In the genomic region with DNA sequence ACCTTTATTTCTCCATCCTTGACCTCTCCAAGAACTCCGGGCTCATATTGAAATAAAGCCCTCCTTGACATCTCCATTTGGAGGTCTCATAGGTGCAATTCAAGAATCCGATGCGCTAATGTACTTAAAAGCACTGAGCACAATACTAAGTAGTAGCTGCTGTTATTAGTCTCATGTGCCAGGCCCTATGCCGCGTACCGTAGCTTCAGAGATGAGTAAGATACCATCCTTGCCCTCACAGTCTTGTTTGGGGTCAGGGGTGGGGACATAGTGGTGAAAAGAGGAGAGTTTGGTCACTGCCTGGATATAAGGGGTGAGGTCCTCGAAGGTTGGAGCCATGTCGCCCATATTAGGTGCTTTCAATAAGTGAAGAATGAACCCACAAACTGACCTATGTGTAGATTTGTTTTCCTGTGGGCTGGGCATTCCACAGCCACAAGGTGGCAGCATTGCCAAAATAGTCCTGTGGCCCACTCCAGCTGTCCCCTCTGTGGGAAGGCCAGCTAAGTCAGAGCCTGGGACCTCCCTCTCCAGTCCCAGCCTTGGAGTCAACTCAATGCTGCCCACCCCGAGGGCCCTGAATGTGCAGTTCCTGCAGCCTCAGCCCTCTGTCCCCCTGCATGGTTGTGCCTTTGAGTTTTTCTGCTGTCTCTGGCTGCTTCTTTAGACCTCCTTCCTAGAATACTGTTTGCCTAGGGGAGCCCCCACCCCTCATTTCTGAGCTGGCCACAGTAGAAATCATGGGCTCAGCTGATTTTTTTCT, we compare ENCODE assay signal across 9 cellular contexts. TPM values are rescaled to one million over a fixed set of nuclear protein-coding genes. Genes with fewer than 3 reads are reported as not detected.
DNase-seq lines count a peak whose midpoint lies in the region; ATAC-seq and TF ChIP-seq lines count a peak whose summit lies in the region.
"Had no signal": no experiment of that assay in that cellular context is flagged by ENCODE, and none has a peak within 500 bp of the region (broad histone marks: within the 10 kb centered on the region; RNA-seq: fewer than 3 reads in every experiment).

No MANE protein-coding gene starts in this region.

- no peak overlapping the region for H3K27ac ChIP-seq in right lobe of liver
- H3K27ac ChIP-seq: BLaER1 treated with 17β-estradiol and CSF1 and Interleukin-3, amounts not matched to agents 10 nM and 100 nM had no signal

- peaks cover 37% of the 10 kb centered on the region for H3K36me3 Mint-ChIP-seq in activated CD4-positive, alpha-beta T cell treated with anti-CD3 and anti-CD28 coated beads, Interleukin-2, amount 10 ng/mL, durations not matched to agents 24 days and 14 days (ENCODE audit: low read depth)

- no peaks in the 10 kb centered on the region for H3K36me3 ChIP-seq in right lobe of liver

- H3K27me3 ChIP-seq in right lobe of liver, result no peaks in the 10 kb centered on the region
- H3K27me3 ChIP-seq: BLaER1 treated with 17β-estradiol and CSF1 and Interleukin-3, amounts not matched to agents 10 nM and 100 nM had no signal

- no peaks in the 10 kb centered on the region for H3K27me3 Mint-ChIP-seq in activated CD4-positive, alpha-beta T cell treated with anti-CD3 and anti-CD28 coated beads, Interleukin-2, amount 10 ng/mL, durations not matched to agents 24 days and 14 days

- intact Hi-C loops in activated CD4-positive, alpha-beta T cell treated with anti-CD3 and anti-CD28 coated beads, Interleukin-2, amount 10 ng/mL, durations not matched to agents 24 days and 14 days (cut with micrococcal nuclease), result loop anchor here (2.0 to 10.0 kb wide), 2 partner anchors 170 to 664 kb away; no protein-coding TSS in a partner anchor
- intact Hi-C loops in right lobe of liver (cut with DNase I), result loop anchor here (5.0 to 10.0 kb wide), 2 partner anchors 164 to 167 kb away; no protein-coding TSS in a partner anchor

- no peak overlapping the region for H3K4me3 ChIP-seq in right lobe of liver
- H3K4me3 ChIP-seq: BLaER1 treated with 17β-estradiol and CSF1 and Interleukin-3, amounts not matched to agents 10 nM and 100 nM had no signal

- no peak overlapping the region for H3K4me3 Mint-ChIP-seq in activated CD4-positive, alpha-beta T cell treated with anti-CD3 and anti-CD28 coated beads, Interleukin-2, amount 10 ng/mL, durations not matched to agents 24 days and 14 days

- TF ChIP-seq CTCF in right lobe of liver (IDR thresholded peaks at IDR 0.05), result peak; percentile 86 to 94 (median 90)

- DNase-seq in NCI-H146 (lab: John Stamatoyannopoulos, UW) (peak; percentile 60), NCI-H146 treated with DMSO at 0.1 percent for 48 hours (lab: John Stamatoyannopoulos, UW; ENCODE audit: unreplicated experiment) (no peak), NCI-H446 treated with DMSO at 0.1 percent for 48 hours (lab: John Stamatoyannopoulos, UW) (peak; percentile 11), dermis microvascular lymphatic vessel endothelial cell (ENCODE audit: low read depth in 2 of 2) (peak; percentile 58 to 79), right lobe of liver (peak; percentile 69 to 76 (median 73))
- peak; percentile 89 for DNase-seq in activated CD4-positive, alpha-beta T cell treated with anti-CD3 and anti-CD28 coated beads, Interleukin-2, amount 10 ng/mL, durations not matched to agents 24 days and 14 days
- peak; percentile 77 for DNase-seq in stimulated activated CD8-positive, alpha-beta memory T cell treated with anti-CD3 and anti-CD28 coated beads, Interleukin-4, amount 100 ng/mL, for 48 hours

- no peaks in the 10 kb centered on the region for H3K9me3 Mint-ChIP-seq in activated CD4-positive, alpha-beta T cell treated with anti-CD3 and anti-CD28 coated beads, Interleukin-2, amount 10 ng/mL, durations not matched to agents 24 days and 14 days

- WGBS in right lobe of liver (ENCODE audit: insufficient coverage, low coverage, low lambda C conversion rate, missing lambda C conversion rate), result 57% methylated on average over 9 of the region's 9 CpGs

- no peak overlapping the region for H3K27ac Mint-ChIP-seq in activated CD4-positive, alpha-beta T cell treated with anti-CD3 and anti-CD28 coated beads, Interleukin-2, amount 10 ng/mL, durations not matched to agents 24 days and 14 days

- H3K4me1 Mint-ChIP-seq in activated CD4-positive, alpha-beta T cell treated with anti-CD3 and anti-CD28 coated beads, Interleukin-2, amount 10 ng/mL, durations not matched to agents 24 days and 14 days, result peaks cover 16% of the 10 kb centered on the region

- ATAC-seq in HG02981 (IDR thresholded peaks at IDR 0.05; ENCODE audit: unreplicated experiment) (peak; percentile 32), right lobe of liver (peak; percentile 97 to 98 (median 98))

- TF ChIP-seq POLR2A in right lobe of liver (IDR thresholded peaks at IDR 0.05), result no peak

- peaks cover 0 to 3% (median 0%) of the 10 kb centered on the region in 4 donors for H3K4me1 ChIP-seq in right lobe of liver

- H3K9me3 ChIP-seq in right lobe of liver, result no peaks in the 10 kb centered on the region

RNA-seq across cellular contexts. Expression of a gene that starts 6.5 kb away (rescaled TPM):
- 36.0 and 40.2 TPM in 2 replicates for total RNA-seq in activated CD4-positive, alpha-beta T cell treated with anti-CD3 and anti-CD28 coated beads, Interleukin-2, amount 10 ng/mL, durations not matched to agents 24 days and 14 days
- total RNA-seq in dermis microvascular lymphatic vessel endothelial cell, result 7.2 and 8.5 TPM in 2 replicates
- total RNA-seq in right lobe of liver, result 10 to 100 TPM; 12.6 to 65.2 (median 21.9) TPM

RNA-seq across cellular contexts. Expression of a gene that starts 27.5 kb away (rescaled TPM):
- total RNA-seq in activated CD4-positive, alpha-beta T cell treated with anti-CD3 and anti-CD28 coated beads, Interleukin-2, amount 10 ng/mL, durations not matched to agents 24 days and 14 days, result 11.4 and 12.0 TPM in 2 replicates
- total RNA-seq in dermis microvascular lymphatic vessel endothelial cell, result 4.7 and 5.7 TPM in 2 replicates
- total RNA-seq in right lobe of liver, result 10 to 100 TPM in 2 of 6 experiments, 1 to 10 TPM in 4; 8.0 to 12.1 (median 9.7) TPM

RNA-seq across cellular contexts. Expression of a gene that starts 41.5 kb away (rescaled TPM):
- 57.8 and 59.2 TPM in 2 replicates for total RNA-seq in activated CD4-positive, alpha-beta T cell treated with anti-CD3 and anti-CD28 coated beads, Interleukin-2, amount 10 ng/mL, durations not matched to agents 24 days and 14 days
- total RNA-seq in dermis microvascular lymphatic vessel endothelial cell, result 12.0 and 14.1 TPM in 2 replicates
- 10 to 100 TPM; 18.6 to 50.2 (median 39.8) TPM for total RNA-seq in right lobe of liver

RNA-seq across cellular contexts. Expression of a gene that starts 41.7 kb away (rescaled TPM):
- total RNA-seq in activated CD4-positive, alpha-beta T cell treated with anti-CD3 and anti-CD28 coated beads, Interleukin-2, amount 10 ng/mL, durations not matched to agents 24 days and 14 days, result 180 and 191 TPM in 2 replicates
- total RNA-seq in dermis microvascular lymphatic vessel endothelial cell, result 39.4 and 47.4 TPM in 2 replicates
- total RNA-seq in right lobe of liver, result 100 to 1,000 TPM in 5 of 6 experiments, 10 to 100 TPM in 1; 95.0 to 150 (median 122) TPM

RNA-seq across cellular contexts. Expression of a gene that starts 45.1 kb away (rescaled TPM):
- total RNA-seq in activated CD4-positive, alpha-beta T cell treated with anti-CD3 and anti-CD28 coated beads, Interleukin-2, amount 10 ng/mL, durations not matched to agents 24 days and 14 days, result 12.3 and 13.3 TPM in 2 replicates
- total RNA-seq in dermis microvascular lymphatic vessel endothelial cell (12.5 and 20.2 TPM in 2 replicates), right lobe of liver (10 to 100 TPM in 4 of 6 experiments, 1 to 10 TPM in 2; 7.0 to 25.6 (median 17.5) TPM)
